ENCODE assay signal across 34 cellular contexts in genomic region chr17:79760197-79760906, GRCh38. TPM values are rescaled to one million over a fixed set of nuclear protein-coding genes. Genes with fewer than 3 reads are reported as not detected.
A peak's percentile ranks its signal among the peaks of the same experiment; 100 is the strongest.
DNase-seq lines count a peak whose midpoint lies in the region; FAIRE-seq and TF ChIP-seq lines count a peak whose summit lies in the region.
"Had no signal": no experiment of that assay in that cellular context is flagged by ENCODE, and none has a peak within 500 bp of the region (broad histone marks: within the 10 kb centered on the region; RNA-seq: fewer than 3 reads in every experiment).

No MANE protein-coding gene starts in this region.

- no peak overlapping the region for H4K91ac ChIP-seq in trophoblast cell (ENCODE audit: low read depth, low read length)

- H4K8ac ChIP-seq in trophoblast cell (ENCODE audit: low read depth, low read length), result no peak overlapping the region

- H3K14ac ChIP-seq in trophoblast cell (ENCODE audit: low read length), result no peak overlapping the region

- no peak overlapping the region for H3K18ac ChIP-seq in trophoblast cell (ENCODE audit: low read length)

- no peak overlapping the region for H3K4me3 ChIP-seq in BLaER1
- no peak overlapping the region for H3K4me3 ChIP-seq in GM12865 (ENCODE audit: low read depth, low read length)
- H3K4me3 ChIP-seq in kidney (ENCODE audit: low read length in 2 of 2), result no peak overlapping the region
- H3K4me3 ChIP-seq in trophoblast cell (ENCODE audit: low read depth, low read length), result no peak overlapping the region
- H3K4me3 ChIP-seq in ovary, result no peak overlapping the region
- H3K4me3 ChIP-seq in small intestine (ENCODE audit: low read depth in 1 of 2, low read length in 2 of 2), result no peak overlapping the region
- H3K4me3 ChIP-seq: gastroesophageal sphincter, left ventricle myocardium inferior, pancreas, right atrium auricular region, upper lobe of left lung had no signal

- TF ChIP-seq CTCF in GM12865 (IDR thresholded peaks at IDR 0.05; ENCODE audit: insufficient read depth, low read depth, low read length, missing control alignments), result no peak
- TF ChIP-seq CTCF in kidney (IDR thresholded peaks at IDR 0.05; ENCODE audit: borderline replicate concordance, extremely low read depth, insufficient read depth), result no peak
- no peak for TF ChIP-seq CTCF in ovary (IDR thresholded peaks at IDR 0.05)

- no peak overlapping the region for H2AK5ac ChIP-seq in trophoblast cell (ENCODE audit: low read length)

- DNase-seq in GM12865 (ENCODE audit: low read depth) (peak; percentile 41), SW480 (ENCODE audit: low spot score) (peak; percentile 66), kidney (peak; percentile 43), trophoblast cell (no peak), ovary (no peak), anterior cingulate cortex (lab: John Stamatoyannopoulos, UW) (no peak), small intestine (no peak)
- DNase-seq: activated CD8-positive, alpha-beta T cell treated with anti-CD3 and anti-CD28 coated beads, Interleukin-2, amount 10 ng/mL, durations not matched to agents 7 days and 5 days; activated effector memory CD4-positive, alpha-beta T cell treated with anti-CD3 and anti-CD28 coated beads, Interleukin-2, amount 50 U/mL, for 16 hours; activated naive CD8-positive, alpha-beta T cell treated with anti-CD3 and anti-CD28 coated beads for 36 hours; activated T-cell treated with anti-CD3 and anti-CD28 coated beads for 4 hours; Caco-2; HFFc6; hypothalamus; immature natural killer cell; left ventricle myocardium inferior; natural killer cell; NCI-H1092 treated with DMSO at 0.1 percent for 48 hours; NCI-H2081; NCI-H774; stimulated activated CD4-positive, alpha-beta T cell treated with anti-CD3 and anti-CD28 coated beads, Interleukin-4, amount 100 ng/mL, for 1 hour; upper lobe of left lung had no signal

- no peaks in the 10 kb centered on the region for H3K79me1 ChIP-seq in trophoblast cell (ENCODE audit: low read length)

- H3K4me2 ChIP-seq in BLaER1 (peak overlapping the region; percentile 82), trophoblast cell (ENCODE audit: low read length) (no peak overlapping the region)

- H3K36me3 ChIP-seq in BLaER1, result no peaks in the 10 kb centered on the region
- no peaks in the 10 kb centered on the region for H3K36me3 ChIP-seq in kidney (ENCODE audit: control insufficient read depth in 1 of 2, insufficient read depth in 2 of 2, low read length in 2 of 2)
- no peaks in the 10 kb centered on the region for H3K36me3 ChIP-seq in trophoblast cell (ENCODE audit: control insufficient read depth in 1 of 2, insufficient read depth in 2 of 2, low read length in 2 of 2)
- H3K36me3 ChIP-seq in ovary, result no peaks in the 10 kb centered on the region
- no peaks in the 10 kb centered on the region for H3K36me3 ChIP-seq in small intestine (ENCODE audit: control insufficient read depth in 2 of 2, insufficient read depth in 2 of 2, low read length in 2 of 2)
- H3K36me3 ChIP-seq: gastroesophageal sphincter, left ventricle myocardium inferior, pancreas, right atrium auricular region, upper lobe of left lung had no signal

- no peak overlapping the region for H3K23ac ChIP-seq in trophoblast cell (ENCODE audit: low read length)

- no peaks in the 10 kb centered on the region for H3K79me2 ChIP-seq in trophoblast cell (ENCODE audit: control insufficient read depth, insufficient read depth, low read length, poor library complexity)

- H3K27ac ChIP-seq in BLaER1, result peak overlapping the region; percentile 79
- H3K27ac ChIP-seq in kidney (ENCODE audit: low read depth in 2 of 2, low read length in 2 of 2), result no peak overlapping the region
- H3K27ac ChIP-seq in trophoblast cell (ENCODE audit: low read depth, low read length), result no peak overlapping the region
- H3K27ac ChIP-seq in ovary, result no peak overlapping the region
- no peak overlapping the region for H3K27ac ChIP-seq in small intestine (ENCODE audit: low read depth in 1 of 2, low read length in 1 of 2)
- H3K27ac ChIP-seq: C4-2B, gastroesophageal sphincter, left ventricle myocardium inferior, pancreas, right atrium auricular region, upper lobe of left lung had no signal

- H2BK5ac ChIP-seq in trophoblast cell (ENCODE audit: low read depth, low read length, poor library complexity), result no peak overlapping the region

- H2BK12ac ChIP-seq in trophoblast cell (ENCODE audit: low read length), result no peak overlapping the region

- TF ChIP-seq POLR2A in ovary (IDR thresholded peaks at IDR 0.05), result no peak

- H3K4ac ChIP-seq in trophoblast cell (ENCODE audit: low read depth, low read length), result no peak overlapping the region

- H2AFZ ChIP-seq in trophoblast cell (ENCODE audit: insufficient read depth, low read length, poor library complexity), result no peak overlapping the region

- peaks cover 72% of the 10 kb centered on the region for H3K4me1 ChIP-seq in BLaER1
- H3K4me1 ChIP-seq in kidney (ENCODE audit: control insufficient read depth in 1 of 2, insufficient read depth in 1 of 2, low read depth in 1 of 2, low read length in 2 of 2), result no peaks in the 10 kb centered on the region
- no peaks in the 10 kb centered on the region for H3K4me1 ChIP-seq in trophoblast cell (ENCODE audit: control insufficient read depth in 1 of 2, insufficient read depth in 2 of 2, low read length in 2 of 2)
- H3K4me1 ChIP-seq in ovary (ENCODE audit: insufficient read depth), result no peaks in the 10 kb centered on the region
- H3K4me1 ChIP-seq in small intestine (ENCODE audit: control insufficient read depth in 2 of 2, insufficient read depth in 1 of 2, low read depth in 1 of 2, low read length in 1 of 2), result no peaks in the 10 kb centered on the region
- H3K4me1 ChIP-seq: Caco-2, gastroesophageal sphincter, left ventricle myocardium inferior, pancreas, right atrium auricular region, upper lobe of left lung had no signal

- no peak overlapping the region for H4K12ac ChIP-seq in trophoblast cell (ENCODE audit: low read depth, low read length)

- WGBS in trophoblast cell (ENCODE audit: extremely low coverage, insufficient coverage, insufficient read length), result no CpG with 5 or more reads among the region's 21 CpGs
- WGBS in ovary, 3 donors, result 70 to 77% (median 72%) methylated on average over 21 of the region's 21 CpGs
- 75 to 81% (median 79%) methylated on average over 21 of the region's 21 CpGs for WGBS in small intestine, 3 donors

- H3K27me3 ChIP-seq in BLaER1, result no peaks in the 10 kb centered on the region
- no peaks in the 10 kb centered on the region for H3K27me3 ChIP-seq in trophoblast cell (ENCODE audit: insufficient read depth, low read length)
- H3K27me3 ChIP-seq in ovary, result no peaks in the 10 kb centered on the region
- H3K27me3 ChIP-seq in small intestine (ENCODE audit: control insufficient read depth in 2 of 2, insufficient read depth in 2 of 2, low read length in 2 of 2), result peaks cover 0 to 3% of the 10 kb centered on the region in 2 donors
- H3K27me3 ChIP-seq: pancreas, right atrium auricular region, upper lobe of left lung had no signal

- TF ChIP-seq EP300 in ovary (IDR thresholded peaks at IDR 0.05), result no peak

- H3K9me3 ChIP-seq in BLaER1, result no peaks in the 10 kb centered on the region
- H3K9me3 ChIP-seq in kidney (ENCODE audit: control insufficient read depth in 1 of 2, low read length in 2 of 2), result no peaks in the 10 kb centered on the region
- H3K9me3 ChIP-seq in trophoblast cell (ENCODE audit: insufficient read depth, low read depth, low read length), result no peaks in the 10 kb centered on the region
- H3K9me3 ChIP-seq in ovary, result no peaks in the 10 kb centered on the region
- no peaks in the 10 kb centered on the region for H3K9me3 ChIP-seq in small intestine (ENCODE audit: control insufficient read depth, low read depth)
- H3K9me3 ChIP-seq: Caco-2, gastroesophageal sphincter, left ventricle myocardium inferior, pancreas, right atrium auricular region, upper lobe of left lung had no signal

- no peak overlapping the region for H2BK120ac ChIP-seq in trophoblast cell (ENCODE audit: insufficient read depth, low read length, poor library complexity)

- FAIRE-seq in kidney (lab: Jason Lieb, UNC) (no peak), small intestine (lab: Jason Lieb, UNC) (no peak)
- FAIRE-seq: endometrium, GM12892, pancreas had no signal

- no peaks in the 10 kb centered on the region for H4K20me1 ChIP-seq in BLaER1

- H3K9ac ChIP-seq in BLaER1, result peak overlapping the region; percentile 64
- no peak overlapping the region for H3K9ac ChIP-seq in kidney (ENCODE audit: low read length in 2 of 2)
- no peak overlapping the region for H3K9ac ChIP-seq in trophoblast cell (ENCODE audit: low read length)

- intact Hi-C loops in kidney (cut with DNase I), result no loop called here
- intact Hi-C loops in ovary (cut with DNase I), result no loop called here

RNA-seq across cellular contexts. Expression of gene CBX2, which starts 17.6 kb away (rescaled TPM):
- total RNA-seq in kidney (3.5 TPM), ovary (1 to 10 TPM; 2.1 to 5.7 (median 4.8) TPM)
- polyA plus RNA-seq in kidney (ENCODE audit: insufficient read depth, low read depth, low replicate concordance) (2.2 TPM), ovary (1 to 10 TPM in 1 of 2 donors, under 1 TPM in 1; 0.92 to 4.0 TPM), small intestine (1 to 10 TPM in 2 of 3 donors, under 1 TPM in 1; 0.22 to 2.3 (median 1.9) TPM)
- polyA plus RNA-seq in trophoblast cell (2013), result 11.0 and 11.7 TPM in 2 replicates

RNA-seq across cellular contexts. Expression of gene ENPP7, which starts 29.6 kb away (rescaled TPM):
- 0.94 TPM for total RNA-seq in kidney
- polyA plus RNA-seq in kidney (ENCODE audit: insufficient read depth, low read depth, low replicate concordance), result 3.7 TPM
- not detected in 2 replicates for polyA plus RNA-seq in trophoblast cell (2013)
- total RNA-seq in ovary, result not detected
- polyA plus RNA-seq in ovary, result not detected
- polyA plus RNA-seq in small intestine, result 100 to 1,000 TPM in 2 of 3 donors, 10 to 100 TPM in 1; 15.3 to 197 (median 114) TPM
- total RNA-seq: activated naive CD8-positive, alpha-beta T cell treated with anti-CD3 and anti-CD28 coated beads for 36 hours; Daoy; dermis microvascular lymphatic vessel endothelial cell; HFFc6; left ventricle myocardium inferior; right atrium auricular region; RPMI7951; T-helper 2 cell treated with Interferon-gamma antibody and Interleukin-4, amounts not matched to agents 100 ng/mL and 5 ng/mL, for 36 hours had no signal
- polyA plus RNA-seq: AG04450 had no signal

RNA-seq across cellular contexts. Expression of gene CBX8, which starts 36.5 kb away (rescaled TPM):
- total RNA-seq in kidney, result 6.2 TPM
- polyA plus RNA-seq in kidney (ENCODE audit: insufficient read depth, low read depth, low replicate concordance), result 3.5 TPM
- 1.2 and 1.5 TPM in 2 replicates for polyA plus RNA-seq in trophoblast cell (2013)
- 1 to 10 TPM in 6 of 7 donors, under 1 TPM in 1; 0.60 to 7.0 (median 3.9) TPM for total RNA-seq in ovary
- polyA plus RNA-seq in ovary, result 1 to 10 TPM; 1.1 to 3.2 TPM
- 1 to 10 TPM; 2.7 to 6.1 (median 4.5) TPM for polyA plus RNA-seq in small intestine

Comparison
In these comparisons a context has a peak if more than half of its experiments do, and no peak if none do; other contexts are left out.
1. DNase-seq: peak in GM12865 (single experiment), SW480 (single experiment) and kidney (single experiment); none in trophoblast cell (0 of 2), ovary (0 of 5), anterior cingulate cortex (0 of 58) and small intestine (single experiment).